ENCODE assay signal across 1 cellular context in genomic region chr19:29844891-29845575, GRCh38.
A peak's percentile ranks its signal among the peaks of the same experiment; 100 is the strongest.
TF ChIP-seq lines count a peak whose summit lies in the region.

No MANE protein-coding gene starts in this region.

TF ChIP-seq in K562, 482 proteins besides CTCF, POLR2A, EP300 and RAD21 (continued from another document):
- TF ChIP-seq NKRF (IDR thresholded peaks at IDR 0.05; ENCODE audit: borderline replicate concordance), result peak; percentile 52
- TF ChIP-seq PHF8 (IDR thresholded peaks at IDR 0.05; ENCODE audit: borderline replicate concordance, low read length), result peak; percentile 62; the same call in 1 of the 2 replicates
- no peak; the same call in 1 of the 2 replicates for TF ChIP-seq GABPB1 (CRISPR knock-in tag; IDR thresholded peaks at IDR 0.05)
- TF ChIP-seq RBM14 (IDR thresholded peaks at IDR 0.05; ENCODE audit: borderline replicate concordance, insufficient read depth, low read depth, low read length), result no peak
- TF ChIP-seq ZBTB43 (CRISPR knock-in tag; IDR thresholded peaks at IDR 0.05), result no peak
- 0 out of 4 replicates have a peak, but pooled peaks of 1 of the 2 experiments have one; percentile 10 for TF ChIP-seq SIN3A (IDR thresholded peaks at IDR 0.05; ENCODE audit: borderline replicate concordance in 2 of 2, control insufficient read depth in 1 of 2, low read depth in 2 of 2, low read length in 2 of 2)
- peak; percentile 35 to 60 for TF ChIP-seq E2F6 (IDR thresholded peaks at IDR 0.05; ENCODE audit: borderline replicate concordance in 1 of 2, extremely low read depth in 1 of 2, insufficient read depth in 1 of 2, insufficient read length in 1 of 2, low read depth in 1 of 2, low read length in 1 of 2, poor library complexity in 1 of 2, severe bottlenecking in 1 of 2)
- TF ChIP-seq ZFX (CRISPR knock-in tag; IDR thresholded peaks at IDR 0.05), result 0 out of 2 replicates have a peak, but pooled peaks have one; percentile 19
- peak; percentile 82 for TF ChIP-seq SP1 (CRISPR knock-in tag; IDR thresholded peaks at IDR 0.05)
- peak; percentile 35; the same call in 1 of the 2 replicates for TF ChIP-seq RNF2 (IDR thresholded peaks at IDR 0.05)
- no peak for TF ChIP-seq MAFG (tag; conservative IDR thresholded peaks at IDR 0.05)
- TF ChIP-seq FOXP1 (CRISPR knock-in tag; IDR thresholded peaks at IDR 0.05), result 0 out of 2 replicates have a peak, but pooled peaks have one; percentile 7
- 0 out of 2 replicates have a peak, but pooled peaks have one; percentile 20 for TF ChIP-seq THAP12 (CRISPR knock-in tag; IDR thresholded peaks at IDR 0.05)
- TF ChIP-seq CBFA2T2 (conservative IDR thresholded peaks at IDR 0.05), result no peak
- TF ChIP-seq ZNF780A (CRISPR knock-in tag; IDR thresholded peaks at IDR 0.05), result 0 out of 2 replicates have a peak, but pooled peaks have one; percentile 43
- no peak for TF ChIP-seq USF1 (CRISPR knock-in tag; IDR thresholded peaks at IDR 0.05)
- peak; percentile 49 for TF ChIP-seq CCNT2 (IDR thresholded peaks at IDR 0.05; ENCODE audit: borderline replicate concordance, extremely low read depth, insufficient read length, low read depth, low read length)
- no peak for TF ChIP-seq ESRRB (CRISPR knock-in tag; IDR thresholded peaks at IDR 0.05; ENCODE audit: borderline replicate concordance)
- TF ChIP-seq CREM (IDR thresholded peaks at IDR 0.05; ENCODE audit: low read depth), result peak; percentile 11
- TF ChIP-seq HMGN3 (IDR thresholded peaks at IDR 0.05; ENCODE audit: borderline replicate concordance, extremely low read depth, insufficient read length, low read depth, low read length), result peak; percentile 54
- no peak for TF ChIP-seq HBP1 (CRISPR knock-in tag; IDR thresholded peaks at IDR 0.05)
- peak; percentile 25 for TF ChIP-seq VEZF1 (CRISPR knock-in tag; IDR thresholded peaks at IDR 0.05)
- 0 out of 2 replicates have a peak, but pooled peaks have one; percentile 10 for TF ChIP-seq SMAD4 (CRISPR knock-in tag; conservative IDR thresholded peaks at IDR 0.05)
- TF ChIP-seq GMEB1 (CRISPR knock-in tag; IDR thresholded peaks at IDR 0.05), result 0 out of 2 replicates have a peak, but pooled peaks have one; percentile 27
